8 cellular contexts compared by ENCODE assay signal in genomic region chr16:85275533-85276249, GRCh38.
DNase-seq lines count a peak whose midpoint lies in the region; ATAC-seq lines count a peak whose summit lies in the region.

No MANE protein-coding gene starts in this region.

- DNase-seq in NCI-H510A treated with DMSO at 0.1 percent for 48 hours (lab: John Stamatoyannopoulos, UW): peak; percentile 57
- DNase-seq in NCI-H510A (lab: John Stamatoyannopoulos, UW): no peak
- peak; percentile 7 to 30 for DNase-seq in NCI-H1930 (lab: John Stamatoyannopoulos, UW)
- DNase-seq in activated CD4-positive, alpha-beta T cell treated with anti-CD3 and anti-CD28 coated beads for 1 hour: peak; percentile 48
- peak; percentile 14 for DNase-seq in central memory CD4-positive, alpha-beta T cell
- DNase-seq in kidney tubule cell (ENCODE audit: low spot score): peak; percentile 52
- DNase-seq in stimulated activated CD4-positive, alpha-beta T cell treated with anti-CD3 and anti-CD28 coated beads, Interleukin-4, amount 100 ng/mL, for 24 hours: peak; percentile 63

- no peak for ATAC-seq in HG03175 (IDR thresholded peaks at IDR 0.05; ENCODE audit: unreplicated experiment)
